In the genomic region with DNA sequence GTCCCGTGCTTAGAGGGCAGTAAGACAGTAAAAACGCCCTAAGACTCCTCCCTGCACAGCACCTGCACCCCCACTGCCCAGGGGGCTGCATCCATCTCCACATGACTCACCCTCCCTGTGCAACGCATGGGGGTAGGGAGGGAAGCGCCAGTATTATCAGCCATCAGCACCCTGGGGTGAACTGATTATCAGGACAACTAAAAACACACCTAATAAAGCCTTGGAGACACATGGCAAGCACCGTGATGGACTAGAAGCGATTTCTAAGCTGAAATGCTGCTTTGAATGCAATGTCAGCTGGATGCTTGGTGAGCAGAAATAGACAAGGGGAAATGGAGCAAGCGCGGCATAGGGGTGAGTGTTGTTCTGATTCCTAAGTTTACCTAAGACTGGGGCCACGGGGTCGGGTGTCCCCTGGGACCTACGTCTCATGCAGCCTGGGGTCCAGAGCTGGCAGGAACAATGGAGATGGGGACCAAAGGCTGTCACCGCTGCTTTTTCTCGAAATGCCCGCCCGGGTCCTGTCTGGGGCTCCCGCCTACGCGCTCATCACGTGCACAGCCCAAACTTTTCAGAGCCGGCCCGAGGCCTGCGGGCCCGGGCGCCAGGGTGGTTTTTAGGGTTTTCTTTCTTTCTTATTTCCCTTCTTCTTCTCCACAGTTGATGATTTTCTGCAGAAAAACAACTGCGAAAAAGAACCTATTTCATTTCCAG, we compare ENCODE assay signal across 8 cellular contexts. TPM values are rescaled to one million over a fixed set of nuclear protein-coding genes. Genes with fewer than 3 reads are reported as not detected.
DNase-seq lines count a peak whose midpoint lies in the region; ATAC-seq and TF ChIP-seq lines count a peak whose summit lies in the region.

No MANE protein-coding gene starts in this region.

- H3K4me1 ChIP-seq in right lobe of liver = peaks cover 0 to 27% (median 6%) of the 10 kb centered on the region in 4 donors
- H3K4me1 ChIP-seq in suprapubic skin = peaks cover 46% of the 10 kb centered on the region

- TF ChIP-seq POLR2A in right lobe of liver (IDR thresholded peaks at IDR 0.05) (no peak), suprapubic skin (IDR thresholded peaks at IDR 0.05) (no peak)

- TF ChIP-seq CTCF in right lobe of liver (IDR thresholded peaks at IDR 0.05) (no peak), suprapubic skin (IDR thresholded peaks at IDR 0.05) (no peak)

- no peaks in the 10 kb centered on the region for H3K9me3 ChIP-seq in right lobe of liver
- H3K9me3 ChIP-seq in suprapubic skin = no peaks in the 10 kb centered on the region

- H3K27me3 ChIP-seq in right lobe of liver (no peaks in the 10 kb centered on the region), suprapubic skin (no peaks in the 10 kb centered on the region)

- peak; percentile 30 for ATAC-seq in GM18502 (IDR thresholded peaks at IDR 0.05; ENCODE audit: poor library complexity, unreplicated experiment)
- ATAC-seq in HG02884 (IDR thresholded peaks at IDR 0.05; ENCODE audit: unreplicated experiment) = peak; percentile 16
- ATAC-seq in right lobe of liver = peak; percentile 7 to 37 (median 10)

- H3K4me3 ChIP-seq in right lobe of liver (peak overlapping the region; percentile 46 to 76 (median 66)), suprapubic skin (peak overlapping the region; percentile 97)

- intact Hi-C loops in right lobe of liver (cut with DNase I) = loop anchor here (5.0 to 10.0 kb wide), 2 partner anchors 142 to 159 kb away; no protein-coding TSS in a partner anchor

- WGBS in right lobe of liver (ENCODE audit: insufficient coverage, low coverage, low lambda C conversion rate, missing lambda C conversion rate) = 11% methylated on average over 22 of the region's 25 CpGs
- WGBS in suprapubic skin = 7% methylated on average over 25 of the region's 25 CpGs

- DNase-seq in A172 (ENCODE audit: low spot score) (peak; percentile 48), OCI-M1 (lab: John Stamatoyannopoulos, UW) (peak; percentile 84), cerebellum (ENCODE audit: low spot score) (peak; percentile 5), right lobe of liver (peak in 2 of 3 donors; percentile 60 to 78), suprapubic skin (ENCODE audit: low spot score in 2 of 2) (peak; percentile 86)
- DNase-seq in stimulated activated CD4-positive, alpha-beta T cell treated with anti-CD3 and anti-CD28 coated beads, Interleukin-12 subunit alpha, Interleukin-12 subunit beta, amount 100 ng/mL, for 4 hours = no peak

- no peaks in the 10 kb centered on the region for H3K36me3 ChIP-seq in right lobe of liver
- H3K36me3 ChIP-seq in suprapubic skin = no peaks in the 10 kb centered on the region

- H3K27ac ChIP-seq in right lobe of liver = peak overlapping the region; percentile 77 to 81 (median 78)
- peak overlapping the region; percentile 94 for H3K27ac ChIP-seq in suprapubic skin

- TF ChIP-seq EP300 in suprapubic skin (IDR thresholded peaks at IDR 0.05) = no peak

RNA-seq across cellular contexts. Expression of a gene that starts 0.7 kb away (rescaled TPM):
- total RNA-seq in A172 (2014; rRNA removed; shearing (Covaris generic)) = 1.2 and 1.6 TPM in 2 replicates
- total RNA-seq in cerebellum (1.6 TPM), right lobe of liver (10 to 100 TPM in 5 of 6 experiments, 1 to 10 TPM in 1; 8.3 to 38.1 (median 13.6) TPM), suprapubic skin (100 to 1,000 TPM in 3 of 4 donors, 10 to 100 TPM in 1; 64.1 to 146 (median 111) TPM)
